In genomic region chr7:4159761-4160554, GRCh38 we compare ENCODE assay signal across 25 cellular contexts.
DNase-seq lines count a peak whose midpoint lies in the region; ATAC-seq and TF ChIP-seq lines count a peak whose summit lies in the region.
"Had no signal": no experiment of that assay in that cellular context is flagged by ENCODE, and none has a peak within 500 bp of the region (broad histone marks: within the 10 kb centered on the region; RNA-seq: fewer than 3 reads in every experiment).

No MANE protein-coding gene starts in this region.

- TF ChIP-seq CTCF in PC-3 (conservative IDR thresholded peaks at IDR 0.05; ENCODE audit: low read depth, low read length), result no peak
- no peak for TF ChIP-seq CTCF in spleen (IDR thresholded peaks at IDR 0.05 in 8 of 11, conservative IDR thresholded peaks at IDR 0.05 in 3 of 11)

- H2BK5ac ChIP-seq in trophoblast cell (ENCODE audit: low read depth, low read length, poor library complexity), result no peak overlapping the region

- CTCF ChIA-PET in PC-3 (lab: Charles Lee), result interaction anchor here (1.0 to 1.1 kb wide), 2 partner anchors 10 to 57 kb away, joined by 3 to 6 read pairs; no protein-coding TSS in a partner anchor

- no peak overlapping the region for H2AK5ac ChIP-seq in trophoblast cell (ENCODE audit: low read length)

- peak; percentile 69 for DNase-seq in A172 (ENCODE audit: low spot score)
- peak; percentile 80 for DNase-seq in PC-3
- peak in 1 of 61 donors; percentile 57 for DNase-seq in caudate nucleus (lab: John Stamatoyannopoulos, UW)
- DNase-seq in trophoblast cell, result peak; percentile 24 to 72
- DNase-seq in T1000 (lab: John Stamatoyannopoulos, UW), result no peak
- no peak for DNase-seq in medulla oblongata (ENCODE audit: extremely low spot score)
- no peak for DNase-seq in spleen
- DNase-seq: activated CD4-positive, alpha-beta T cell treated with anti-CD3 and anti-CD28 coated beads for 36 hours; activated CD8-positive, alpha-beta memory T cell treated with anti-CD3 and anti-CD28 coated beads, Interleukin-2, amount 50 U/mL, for 48 hours; activated CD8-positive, alpha-beta T cell treated with anti-CD3 and anti-CD28 coated beads for 36 hours; activated naive CD4-positive, alpha-beta T cell treated with Interleukin-2 at 50 U/mL for 16 hours; brain microvascular endothelial cell; Caco-2; DMS79 treated with DMSO at 0.1 percent for 48 hours; GOT3; left ventricle myocardium superior; NCI-H1092; NCI-H187 treated with DMSO at 0.1 percent for 48 hours; NCI-H345; SHP77; sigmoid colon; stimulated activated CD4-positive, alpha-beta T cell treated with anti-CD3 and anti-CD28 coated beads, Interleukin-4, amount 100 ng/mL, for 24 hours; tibial artery had no signal

- no peaks in the 10 kb centered on the region for H3K9me3 ChIP-seq in PC-3 (ENCODE audit: low read length)
- H3K9me3 ChIP-seq in trophoblast cell (ENCODE audit: insufficient read depth, low read depth, low read length), result no peaks in the 10 kb centered on the region
- H3K9me3 ChIP-seq in spleen, result no peaks in the 10 kb centered on the region
- H3K9me3 ChIP-seq: Caco-2, sigmoid colon, tibial artery had no signal

- no peak overlapping the region for H4K8ac ChIP-seq in trophoblast cell (ENCODE audit: low read depth, low read length)

- no peak overlapping the region for H3K4ac ChIP-seq in trophoblast cell (ENCODE audit: low read depth, low read length)

- TF ChIP-seq POLR2A in spleen (IDR thresholded peaks at IDR 0.05), result no peak

- no CpG with 5 or more reads among the region's 6 CpGs for WGBS in trophoblast cell (ENCODE audit: extremely low coverage, insufficient coverage, insufficient read length)
- WGBS in spleen, 5 donors, result 83 to 88% (median 85%) methylated on average over 6 of the region's 6 CpGs

- H2BK12ac ChIP-seq in trophoblast cell (ENCODE audit: low read length), result no peak overlapping the region

- H4K12ac ChIP-seq in trophoblast cell (ENCODE audit: low read depth, low read length), result no peak overlapping the region

- POLR2A ChIA-PET in PC-3 (lab: Charles Lee; ENCODE audit: unreplicated experiment), result interaction anchor here (0.8 kb wide), 1 partner anchor 9 kb away, joined by 4 read pairs; no protein-coding TSS in a partner anchor

- H4K20me1 ChIP-seq in PC-3 (ENCODE audit: low read length), result no peaks in the 10 kb centered on the region

- no peaks in the 10 kb centered on the region for H3K9me2 ChIP-seq in PC-3 (replicated peaks; ENCODE audit: low read length)

- no peak overlapping the region for H3K18ac ChIP-seq in trophoblast cell (ENCODE audit: low read length)

- H3K9ac ChIP-seq in PC-3 (ENCODE audit: low read length), result no peak overlapping the region
- no peak overlapping the region for H3K9ac ChIP-seq in trophoblast cell (ENCODE audit: low read length)

- H3K27ac ChIP-seq in PC-3 (ENCODE audit: low read length) (peak overlapping the region; percentile 64), caudate nucleus (ENCODE audit: low read depth, low read length) (peak overlapping the region; percentile 36), trophoblast cell (ENCODE audit: low read depth, low read length) (no peak overlapping the region), spleen (no peak overlapping the region)
- H3K27ac ChIP-seq: brain microvascular endothelial cell, tibial artery, VCaP had no signal

- H2AFZ ChIP-seq in PC-3 (ENCODE audit: low read length) (no peak overlapping the region), trophoblast cell (ENCODE audit: insufficient read depth, low read length, poor library complexity) (no peak overlapping the region)

- H3K27me3 ChIP-seq in PC-3 (ENCODE audit: low read length) (no peaks in the 10 kb centered on the region), trophoblast cell (ENCODE audit: insufficient read depth, low read length) (no peaks in the 10 kb centered on the region), spleen (replicated peaks in 1 of 7) (no peaks in the 10 kb centered on the region)
- H3K27me3 ChIP-seq: brain microvascular endothelial cell, sigmoid colon, tibial artery had no signal

- intact Hi-C loops in PC-3 (cut with micrococcal nuclease) (loop anchor here (1.0 to 5.0 kb wide), 2 partner anchors 57 to 243 kb away; no protein-coding TSS in a partner anchor), spleen (cut with DNase I; ENCODE audit: low total_unique reads) (no loop called here)

- no peaks in the 10 kb centered on the region for H3K79me1 ChIP-seq in trophoblast cell (ENCODE audit: low read length)

- H3K23ac ChIP-seq in trophoblast cell (ENCODE audit: low read length), result no peak overlapping the region

- H3K14ac ChIP-seq in trophoblast cell (ENCODE audit: low read length), result no peak overlapping the region

- H3K79me2 ChIP-seq in PC-3 (ENCODE audit: low read length) (no peaks in the 10 kb centered on the region), trophoblast cell (ENCODE audit: control insufficient read depth, insufficient read depth, low read length, poor library complexity) (no peaks in the 10 kb centered on the region)

- H3K36me3 ChIP-seq in PC-3 (ENCODE audit: low read depth, low read length) (no peaks in the 10 kb centered on the region), trophoblast cell (ENCODE audit: control insufficient read depth in 1 of 2, insufficient read depth in 2 of 2, low read length in 2 of 2) (peaks cover 16 to 26% of the 10 kb centered on the region in 2 experiments), spleen (peaks cover 0 to 10% (median 0%) of the 10 kb centered on the region in 6 donors)
- H3K36me3 ChIP-seq: brain microvascular endothelial cell, sigmoid colon had no signal

- H3K4me3 ChIP-seq in PC-3 (ENCODE audit: low read length), result no peak overlapping the region
- H3K4me3 ChIP-seq in trophoblast cell (ENCODE audit: low read depth, low read length), result no peak overlapping the region
- no peak overlapping the region for H3K4me3 ChIP-seq in spleen
- H3K4me3 ChIP-seq: sigmoid colon, tibial artery had no signal

- peaks cover 20% of the 10 kb centered on the region for H3K4me1 ChIP-seq in PC-3 (ENCODE audit: insufficient read depth, low read length)
- H3K4me1 ChIP-seq in trophoblast cell (ENCODE audit: control insufficient read depth in 1 of 2, insufficient read depth in 2 of 2, low read length in 2 of 2), result peaks cover 0 to 5% of the 10 kb centered on the region in 2 experiments
- H3K4me1 ChIP-seq in spleen, result no peaks in the 10 kb centered on the region
- H3K4me1 ChIP-seq: tibial artery had no signal

- H3K4me2 ChIP-seq in PC-3 (ENCODE audit: low read length) (peak overlapping the region; percentile 56), trophoblast cell (ENCODE audit: low read length) (no peak overlapping the region)

- no peak overlapping the region for H2BK120ac ChIP-seq in trophoblast cell (ENCODE audit: insufficient read depth, low read length, poor library complexity)

- peak; percentile 89 for ATAC-seq in PC-3
- ATAC-seq in GM21723 (IDR thresholded peaks at IDR 0.05; ENCODE audit: unreplicated experiment), result no peak
- ATAC-seq: activated CD4-positive, alpha-beta T cell treated with anti-CD3 and anti-CD28 coated beads for 36 hours; activated CD8-positive, alpha-beta T cell treated with anti-CD3 and anti-CD28 coated beads for 36 hours had no signal

- BruUV-seq in PC-3 (replicated peaks; lab: Mats Ljungman, UMichigan), result TSS peak; percentile 88

- no peaks in the 10 kb centered on the region for H3F3A ChIP-seq in PC-3 (ENCODE audit: low read length, unreplicated experiment)

- no peak overlapping the region for H4K91ac ChIP-seq in trophoblast cell (ENCODE audit: low read depth, low read length)

Comparison
In these comparisons a context has a peak if more than half of its experiments do, and no peak if none do; other contexts are left out.
1. DNase-seq: peak in A172 (single experiment), PC-3 (single experiment) and trophoblast cell (2 of 2); none in T1000 (single experiment), medulla oblongata (single experiment) and spleen (single experiment).
2. H3K27ac ChIP-seq: peak in PC-3 (single experiment) and caudate nucleus (single experiment); none in trophoblast cell (single experiment) and spleen (0 of 8).